In genomic region chr3:113214917-113215595, GRCh38 we compare ENCODE assay signal across 20 cellular contexts. TPM values are rescaled to one million over a fixed set of nuclear protein-coding genes. Genes with fewer than 3 reads are reported as not detected.
DNase-seq lines count a peak whose midpoint lies in the region; ATAC-seq and TF ChIP-seq lines count a peak whose summit lies in the region.
"Had no signal": no experiment of that assay in that cellular context is flagged by ENCODE, and none has a peak within 500 bp of the region (broad histone marks: within the 10 kb centered on the region; RNA-seq: fewer than 3 reads in every experiment).

No MANE protein-coding gene starts in this region.

- POLR2A ChIA-PET in MCF 10A (lab: Yijun Ruan, JAX) = interaction anchor here (0.6 to 0.7 kb wide), 3 partner anchors 17 to 159 kb away, joined by 3 read pairs; no protein-coding TSS in a partner anchor

- no peak for TF ChIP-seq POLR2A in breast epithelium (IDR thresholded peaks at IDR 0.05)
- TF ChIP-seq POLR2A in esophagus squamous epithelium (IDR thresholded peaks at IDR 0.05) = no peak

- H3K27ac Mint-ChIP-seq in MCF 10A (ENCODE audit: low read depth, unreplicated experiment) (no peak overlapping the region), neural crest cell (ENCODE audit: unreplicated experiment) (no peak overlapping the region)
- H3K27ac Mint-ChIP-seq in activated CD8-positive, alpha-beta memory T cell treated with anti-CD3 and anti-CD28 coated beads, Interleukin-2, amount 10 ng/mL, durations not matched to agents 7 days and 5 days = no peak overlapping the region
- H3K27ac Mint-ChIP-seq: activated naive CD8-positive, alpha-beta T cell; activated T-cell treated with anti-CD3 and anti-CD28 coated beads, Interleukin-2, amount 50 U/mL, for 72 hours had no signal

- no peaks in the 10 kb centered on the region for H3K9me3 Mint-ChIP-seq in MCF 10A (ENCODE audit: unreplicated experiment)
- no peaks in the 10 kb centered on the region for H3K9me3 Mint-ChIP-seq in neural crest cell
- no peaks in the 10 kb centered on the region for H3K9me3 Mint-ChIP-seq in activated CD8-positive, alpha-beta memory T cell treated with anti-CD3 and anti-CD28 coated beads, Interleukin-2, amount 10 ng/mL, durations not matched to agents 7 days and 5 days (ENCODE audit: low read depth)
- H3K9me3 Mint-ChIP-seq: activated T-cell treated with anti-CD3 and anti-CD28 coated beads, Interleukin-2, amount 50 U/mL, for 72 hours had no signal

- WGBS in esophagus squamous epithelium, 2 donors = 60 to 61% methylated on average over 2 of the region's 2 CpGs

- intact Hi-C loops in breast epithelium (cut with DNase I; ENCODE audit: low total_unique reads) = no loop called here
- intact Hi-C loops in MCF 10A (cut with micrococcal nuclease) = loop anchor here (5.0 kb wide), 1 partner anchor 163 kb away; no protein-coding TSS in a partner anchor
- intact Hi-C loops in esophagus squamous epithelium (cut with DNase I) = loop anchor here (10.0 kb wide), 1 partner anchor 50 kb away; no protein-coding TSS in a partner anchor

- H3K27ac ChIP-seq in breast epithelium = peak overlapping the region; percentile 82 to 93
- peak overlapping the region; percentile 10 to 94 (median 78) for H3K27ac ChIP-seq in esophagus squamous epithelium
- H3K27ac ChIP-seq: cardiac muscle cell, RWPE1, thoracic aorta, WERI-Rb-1 had no signal

- DNase-seq in breast epithelium (ENCODE audit: low spot score in 2 of 2) (no peak), MCF 10A (ENCODE audit: unreplicated experiment) (no peak), esophagus squamous epithelium (lab: John Stamatoyannopoulos, UW) (no peak), neural crest cell (ENCODE audit: low read depth, low spot score) (no peak), epidermal melanocyte (ENCODE audit: insufficient read length, low spot score) (no peak)
- no peak for DNase-seq in activated CD8-positive, alpha-beta memory T cell treated with anti-CD3 and anti-CD28 coated beads, Interleukin-2, amount 10 ng/mL, durations not matched to agents 7 days and 5 days
- DNase-seq: 8988T; activated CD4-positive, alpha-beta T cell treated with anti-CD3 and anti-CD28 coated beads, Interleukin-2, amount 50 U/mL, for 48 hours; activated T-cell treated with anti-CD3 and anti-CD28 coated beads, Interleukin-2, amount 50 U/mL, for 72 hours; DMS53; effector CD8-positive, alpha-beta T cell; NCI-H1694 treated with DMSO at 0.1 percent for 48 hours; posterior cingulate gyrus; WERI-Rb-1 had no signal

- no peaks in the 10 kb centered on the region for H3K27me3 Mint-ChIP-seq in MCF 10A (ENCODE audit: insufficient read depth, unreplicated experiment)
- peaks cover 16% of the 10 kb centered on the region for H3K27me3 Mint-ChIP-seq in neural crest cell (ENCODE audit: low read depth)
- peaks cover 83% of the 10 kb centered on the region for H3K27me3 Mint-ChIP-seq in activated CD8-positive, alpha-beta memory T cell treated with anti-CD3 and anti-CD28 coated beads, Interleukin-2, amount 10 ng/mL, durations not matched to agents 7 days and 5 days

- H3K9me3 ChIP-seq in breast epithelium (no peaks in the 10 kb centered on the region), esophagus squamous epithelium (no peaks in the 10 kb centered on the region)
- H3K9me3 ChIP-seq: thoracic aorta had no signal

- no TSS peak for BruUV-seq in MCF 10A (replicated peaks; lab: Mats Ljungman, UMichigan)

- H3K36me3 Mint-ChIP-seq in MCF 10A (ENCODE audit: insufficient read depth, unreplicated experiment) (no peaks in the 10 kb centered on the region), neural crest cell (ENCODE audit: low read depth) (peaks cover 17% of the 10 kb centered on the region)
- H3K36me3 Mint-ChIP-seq in activated CD8-positive, alpha-beta memory T cell treated with anti-CD3 and anti-CD28 coated beads, Interleukin-2, amount 10 ng/mL, durations not matched to agents 7 days and 5 days = no peaks in the 10 kb centered on the region

- H3K4me1 ChIP-seq in breast epithelium = peaks cover 0 to 7% of the 10 kb centered on the region in 2 donors
- H3K4me1 ChIP-seq in esophagus squamous epithelium = peaks cover 18 to 96% (median 40%) of the 10 kb centered on the region in 3 donors

- peak overlapping the region in 2 of 3 donors; percentile 23 to 86 for H3K4me3 ChIP-seq in breast epithelium
- peak overlapping the region in 3 of 4 donors; percentile 65 to 95 (median 69) for H3K4me3 ChIP-seq in esophagus squamous epithelium
- H3K4me3 ChIP-seq: cardiac muscle cell, thoracic aorta had no signal

- H3K36me3 ChIP-seq in breast epithelium (no peaks in the 10 kb centered on the region), esophagus squamous epithelium (peaks cover 0 to 31% (median 0%) of the 10 kb centered on the region in 3 donors)
- H3K36me3 ChIP-seq: cardiac muscle cell, thoracic aorta, WERI-Rb-1 had no signal

- TF ChIP-seq CTCF in breast epithelium (IDR thresholded peaks at IDR 0.05) (no peak), MCF 10A (IDR thresholded peaks at IDR 0.05; ENCODE audit: unreplicated experiment) (no peak), esophagus squamous epithelium (IDR thresholded peaks at IDR 0.05) (no peak), neural crest cell (conservative IDR thresholded peaks at IDR 0.05) (no peak)

- H3K4me3 Mint-ChIP-seq in MCF 10A (ENCODE audit: unreplicated experiment) (no peak overlapping the region), neural crest cell (peak overlapping the region; percentile 92)
- no peak overlapping the region for H3K4me3 Mint-ChIP-seq in activated CD8-positive, alpha-beta memory T cell treated with anti-CD3 and anti-CD28 coated beads, Interleukin-2, amount 10 ng/mL, durations not matched to agents 7 days and 5 days
- H3K4me3 Mint-ChIP-seq: activated naive CD8-positive, alpha-beta T cell; activated T-cell treated with anti-CD3 and anti-CD28 coated beads, Interleukin-2, amount 50 U/mL, for 72 hours had no signal

- CTCF ChIA-PET in MCF 10A (lab: Yijun Ruan, JAX) = interaction anchor here (0.9 kb wide), 1 partner anchor 18 kb away, joined by 3 read pairs; no protein-coding TSS in a partner anchor
- CTCF ChIA-PET in activated CD8-positive, alpha-beta memory T cell treated with anti-CD3 and anti-CD28 coated beads, Interleukin-2, amount 10 ng/mL, durations not matched to agents 7 days and 5 days (lab: Charles Lee) = no interaction called here

- H3K27me3 ChIP-seq in breast epithelium = no peaks in the 10 kb centered on the region
- H3K27me3 ChIP-seq in esophagus squamous epithelium = peaks cover 0 to 23% (median 0%) of the 10 kb centered on the region in 4 donors
- H3K27me3 ChIP-seq: cardiac muscle cell had no signal

- H3K4me1 Mint-ChIP-seq in MCF 10A (ENCODE audit: insufficient read depth, unreplicated experiment) (peaks cover 18% of the 10 kb centered on the region), neural crest cell (peaks cover 70% of the 10 kb centered on the region)
- peaks cover 14% of the 10 kb centered on the region for H3K4me1 Mint-ChIP-seq in activated CD8-positive, alpha-beta memory T cell treated with anti-CD3 and anti-CD28 coated beads, Interleukin-2, amount 10 ng/mL, durations not matched to agents 7 days and 5 days

- no peak for ATAC-seq in activated CD8-positive, alpha-beta memory T cell treated with anti-CD3 and anti-CD28 coated beads, Interleukin-2, amount 10 ng/mL, durations not matched to agents 7 days and 5 days
- ATAC-seq in HG02852 (IDR thresholded peaks at IDR 0.05; ENCODE audit: unreplicated experiment) (no peak), HG02938 (IDR thresholded peaks at IDR 0.05; ENCODE audit: unreplicated experiment) (no peak)
- ATAC-seq: activated T-cell treated with anti-CD3 and anti-CD28 coated beads, Interleukin-2, amount 50 U/mL, for 72 hours had no signal

RNA-seq across cellular contexts. Expression of gene BOC, which starts 3.7 kb away (rescaled TPM):
- total RNA-seq in breast epithelium (10 to 100 TPM; 48.8 to 56.6 (median 55.1) TPM), MCF 10A (2022) (1.8 and 2.3 TPM in 2 replicates), esophagus squamous epithelium (10 to 100 TPM; 13.7 to 75.7 (median 24.1) TPM), neural crest cell (114 and 130 TPM in 2 replicates)
- not detected for total RNA-seq in activated CD8-positive, alpha-beta memory T cell treated with anti-CD3 and anti-CD28 coated beads, Interleukin-2, amount 10 ng/mL, durations not matched to agents 7 days and 5 days
